2 cellular contexts compared by ENCODE assay signal in the genomic region with DNA sequence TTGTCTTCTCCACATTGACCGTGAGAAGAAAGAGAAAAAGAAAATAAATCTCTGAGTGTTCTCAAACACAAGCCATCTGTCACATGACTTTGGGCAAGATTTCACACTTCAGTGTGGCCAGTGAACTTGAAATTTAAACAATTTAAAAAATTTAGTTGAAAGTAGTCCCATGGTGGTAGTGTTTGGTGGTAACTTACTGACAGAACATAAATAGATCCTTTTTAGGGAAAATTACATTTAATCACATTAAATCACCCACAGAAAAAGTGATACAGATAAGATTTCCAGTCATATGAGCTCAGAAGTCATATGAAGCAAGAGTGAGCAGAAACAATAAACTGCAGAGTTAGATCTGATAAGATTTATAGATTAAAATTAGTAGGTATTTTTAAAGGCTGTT.
TF ChIP-seq lines count a peak whose summit lies in the region.

No MANE protein-coding gene starts in this region.

TF ChIP-seq in HepG2, 621 proteins besides CTCF, POLR2A, EP300 and RAD21 (continues in another document):
- TF ChIP-seq ZMYM2 (CRISPR knock-in tag; IDR thresholded peaks at IDR 0.05) (no peak), ZKSCAN8 (CRISPR knock-in tag; IDR thresholded peaks at IDR 0.05; ENCODE audit: borderline replicate concordance) (no peak), RFXAP (CRISPR knock-in tag; IDR thresholded peaks at IDR 0.05; ENCODE audit: borderline replicate concordance) (no peak), NCOA1 (CRISPR knock-in tag; IDR thresholded peaks at IDR 0.05) (no peak), ARNTL (CRISPR knock-in tag; IDR thresholded peaks at IDR 0.05) (no peak), ZBTB20 (CRISPR knock-in tag; IDR thresholded peaks at IDR 0.05; ENCODE audit: borderline replicate concordance, low read depth) (no peak), ZSCAN21 (CRISPR knock-in tag; IDR thresholded peaks at IDR 0.05; ENCODE audit: borderline replicate concordance) (no peak), XRCC5 (optimal IDR thresholded peaks at IDR 0.05; ENCODE audit: low read length) (no peak), PAX8 (CRISPR knock-in tag; IDR thresholded peaks at IDR 0.05; ENCODE audit: borderline replicate concordance) (no peak)
- TF ChIP-seq, protein P1, sequence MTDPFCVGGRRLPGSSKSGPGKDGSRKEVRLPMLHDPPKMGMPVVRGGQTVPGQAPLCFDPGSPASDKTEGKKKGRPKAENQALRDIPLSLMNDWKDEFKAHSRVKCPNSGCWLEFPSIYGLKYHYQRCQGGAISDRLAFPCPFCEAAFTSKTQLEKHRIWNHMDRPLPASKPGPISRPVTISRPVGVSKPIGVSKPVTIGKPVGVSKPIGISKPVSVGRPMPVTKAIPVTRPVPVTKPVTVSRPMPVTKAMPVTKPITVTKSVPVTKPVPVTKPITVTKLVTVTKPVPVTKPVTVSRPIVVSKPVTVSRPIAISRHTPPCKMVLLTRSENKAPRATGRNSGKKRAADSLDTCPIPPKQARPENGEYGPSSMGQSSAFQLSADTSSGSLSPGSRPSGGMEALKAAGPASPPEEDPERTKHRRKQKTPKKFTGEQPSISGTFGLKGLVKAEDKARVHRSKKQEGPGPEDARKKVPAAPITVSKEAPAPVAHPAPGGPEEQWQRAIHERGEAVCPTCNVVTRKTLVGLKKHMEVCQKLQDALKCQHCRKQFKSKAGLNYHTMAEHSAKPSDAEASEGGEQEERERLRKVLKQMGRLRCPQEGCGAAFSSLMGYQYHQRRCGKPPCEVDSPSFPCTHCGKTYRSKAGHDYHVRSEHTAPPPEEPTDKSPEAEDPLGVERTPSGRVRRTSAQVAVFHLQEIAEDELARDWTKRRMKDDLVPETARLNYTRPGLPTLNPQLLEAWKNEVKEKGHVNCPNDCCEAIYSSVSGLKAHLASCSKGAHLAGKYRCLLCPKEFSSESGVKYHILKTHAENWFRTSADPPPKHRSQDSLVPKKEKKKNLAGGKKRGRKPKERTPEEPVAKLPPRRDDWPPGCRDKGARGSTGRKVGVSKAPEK (CRISPR knock-in tag; IDR thresholded peaks at IDR 0.05; ENCODE audit: borderline replicate concordance): no peak
- TF ChIP-seq, protein P2, sequence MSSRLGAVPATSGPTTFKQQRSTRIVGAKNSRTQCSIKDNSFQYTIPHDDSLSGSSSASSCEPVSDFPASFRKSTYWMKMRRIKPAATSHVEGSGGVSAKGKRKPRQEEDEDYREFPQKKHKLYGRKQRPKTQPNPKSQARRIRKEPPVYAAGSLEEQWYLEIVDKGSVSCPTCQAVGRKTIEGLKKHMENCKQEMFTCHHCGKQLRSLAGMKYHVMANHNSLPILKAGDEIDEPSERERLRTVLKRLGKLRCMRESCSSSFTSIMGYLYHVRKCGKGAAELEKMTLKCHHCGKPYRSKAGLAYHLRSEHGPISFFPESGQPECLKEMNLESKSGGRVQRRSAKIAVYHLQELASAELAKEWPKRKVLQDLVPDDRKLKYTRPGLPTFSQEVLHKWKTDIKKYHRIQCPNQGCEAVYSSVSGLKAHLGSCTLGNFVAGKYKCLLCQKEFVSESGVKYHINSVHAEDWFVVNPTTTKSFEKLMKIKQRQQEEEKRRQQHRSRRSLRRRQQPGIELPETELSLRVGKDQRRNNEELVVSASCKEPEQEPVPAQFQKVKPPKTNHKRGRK (CRISPR knock-in tag; IDR thresholded peaks at IDR 0.05): no peak
- TF ChIP-seq, protein P3, sequence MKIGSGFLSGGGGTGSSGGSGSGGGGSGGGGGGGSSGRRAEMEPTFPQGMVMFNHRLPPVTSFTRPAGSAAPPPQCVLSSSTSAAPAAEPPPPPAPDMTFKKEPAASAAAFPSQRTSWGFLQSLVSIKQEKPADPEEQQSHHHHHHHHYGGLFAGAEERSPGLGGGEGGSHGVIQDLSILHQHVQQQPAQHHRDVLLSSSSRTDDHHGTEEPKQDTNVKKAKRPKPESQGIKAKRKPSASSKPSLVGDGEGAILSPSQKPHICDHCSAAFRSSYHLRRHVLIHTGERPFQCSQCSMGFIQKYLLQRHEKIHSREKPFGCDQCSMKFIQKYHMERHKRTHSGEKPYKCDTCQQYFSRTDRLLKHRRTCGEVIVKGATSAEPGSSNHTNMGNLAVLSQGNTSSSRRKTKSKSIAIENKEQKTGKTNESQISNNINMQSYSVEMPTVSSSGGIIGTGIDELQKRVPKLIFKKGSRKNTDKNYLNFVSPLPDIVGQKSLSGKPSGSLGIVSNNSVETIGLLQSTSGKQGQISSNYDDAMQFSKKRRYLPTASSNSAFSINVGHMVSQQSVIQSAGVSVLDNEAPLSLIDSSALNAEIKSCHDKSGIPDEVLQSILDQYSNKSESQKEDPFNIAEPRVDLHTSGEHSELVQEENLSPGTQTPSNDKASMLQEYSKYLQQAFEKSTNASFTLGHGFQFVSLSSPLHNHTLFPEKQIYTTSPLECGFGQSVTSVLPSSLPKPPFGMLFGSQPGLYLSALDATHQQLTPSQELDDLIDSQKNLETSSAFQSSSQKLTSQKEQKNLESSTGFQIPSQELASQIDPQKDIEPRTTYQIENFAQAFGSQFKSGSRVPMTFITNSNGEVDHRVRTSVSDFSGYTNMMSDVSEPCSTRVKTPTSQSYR (CRISPR knock-in tag; IDR thresholded peaks at IDR 0.05; ENCODE audit: borderline replicate concordance): no peak
- TF ChIP-seq, protein P4, sequence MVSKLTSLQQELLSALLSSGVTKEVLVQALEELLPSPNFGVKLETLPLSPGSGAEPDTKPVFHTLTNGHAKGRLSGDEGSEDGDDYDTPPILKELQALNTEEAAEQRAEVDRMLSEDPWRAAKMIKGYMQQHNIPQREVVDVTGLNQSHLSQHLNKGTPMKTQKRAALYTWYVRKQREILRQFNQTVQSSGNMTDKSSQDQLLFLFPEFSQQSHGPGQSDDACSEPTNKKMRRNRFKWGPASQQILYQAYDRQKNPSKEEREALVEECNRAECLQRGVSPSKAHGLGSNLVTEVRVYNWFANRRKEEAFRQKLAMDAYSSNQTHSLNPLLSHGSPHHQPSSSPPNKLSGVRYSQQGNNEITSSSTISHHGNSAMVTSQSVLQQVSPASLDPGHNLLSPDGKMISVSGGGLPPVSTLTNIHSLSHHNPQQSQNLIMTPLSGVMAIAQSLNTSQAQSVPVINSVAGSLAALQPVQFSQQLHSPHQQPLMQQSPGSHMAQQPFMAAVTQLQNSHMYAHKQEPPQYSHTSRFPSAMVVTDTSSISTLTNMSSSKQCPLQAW (CRISPR knock-in tag; IDR thresholded peaks at IDR 0.05): no peak

TF ChIP-seq in SK-N-SH, 30 proteins besides CTCF, POLR2A, EP300 and RAD21:
- TF ChIP-seq, protein P5, sequence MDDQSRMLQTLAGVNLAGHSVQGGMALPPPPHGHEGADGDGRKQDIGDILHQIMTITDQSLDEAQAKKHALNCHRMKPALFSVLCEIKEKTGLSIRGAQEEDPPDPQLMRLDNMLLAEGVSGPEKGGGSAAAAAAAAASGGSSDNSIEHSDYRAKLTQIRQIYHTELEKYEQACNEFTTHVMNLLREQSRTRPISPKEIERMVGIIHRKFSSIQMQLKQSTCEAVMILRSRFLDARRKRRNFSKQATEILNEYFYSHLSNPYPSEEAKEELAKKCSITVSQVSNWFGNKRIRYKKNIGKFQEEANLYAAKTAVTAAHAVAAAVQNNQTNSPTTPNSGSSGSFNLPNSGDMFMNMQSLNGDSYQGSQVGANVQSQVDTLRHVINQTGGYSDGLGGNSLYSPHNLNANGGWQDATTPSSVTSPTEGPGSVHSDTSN (IDR thresholded peaks at IDR 0.05): no peak
- TF ChIP-seq RFX5 (IDR thresholded peaks at IDR 0.05; ENCODE audit: low read length) (no peak), RCOR1 (IDR thresholded peaks at IDR 0.05; ENCODE audit: low read length) (peak; percentile 33; the same call in 1 of the 2 replicates)
